2 cellular contexts compared by ENCODE assay signal in genomic region chr1:206575165-206575893, GRCh38.
TF ChIP-seq lines count a peak whose summit lies in the region.

No MANE protein-coding gene starts in this region.

TF ChIP-seq in liver, 16 proteins besides CTCF, POLR2A, EP300 and RAD21 (continued from another document):
- TF ChIP-seq, protein P1, sequence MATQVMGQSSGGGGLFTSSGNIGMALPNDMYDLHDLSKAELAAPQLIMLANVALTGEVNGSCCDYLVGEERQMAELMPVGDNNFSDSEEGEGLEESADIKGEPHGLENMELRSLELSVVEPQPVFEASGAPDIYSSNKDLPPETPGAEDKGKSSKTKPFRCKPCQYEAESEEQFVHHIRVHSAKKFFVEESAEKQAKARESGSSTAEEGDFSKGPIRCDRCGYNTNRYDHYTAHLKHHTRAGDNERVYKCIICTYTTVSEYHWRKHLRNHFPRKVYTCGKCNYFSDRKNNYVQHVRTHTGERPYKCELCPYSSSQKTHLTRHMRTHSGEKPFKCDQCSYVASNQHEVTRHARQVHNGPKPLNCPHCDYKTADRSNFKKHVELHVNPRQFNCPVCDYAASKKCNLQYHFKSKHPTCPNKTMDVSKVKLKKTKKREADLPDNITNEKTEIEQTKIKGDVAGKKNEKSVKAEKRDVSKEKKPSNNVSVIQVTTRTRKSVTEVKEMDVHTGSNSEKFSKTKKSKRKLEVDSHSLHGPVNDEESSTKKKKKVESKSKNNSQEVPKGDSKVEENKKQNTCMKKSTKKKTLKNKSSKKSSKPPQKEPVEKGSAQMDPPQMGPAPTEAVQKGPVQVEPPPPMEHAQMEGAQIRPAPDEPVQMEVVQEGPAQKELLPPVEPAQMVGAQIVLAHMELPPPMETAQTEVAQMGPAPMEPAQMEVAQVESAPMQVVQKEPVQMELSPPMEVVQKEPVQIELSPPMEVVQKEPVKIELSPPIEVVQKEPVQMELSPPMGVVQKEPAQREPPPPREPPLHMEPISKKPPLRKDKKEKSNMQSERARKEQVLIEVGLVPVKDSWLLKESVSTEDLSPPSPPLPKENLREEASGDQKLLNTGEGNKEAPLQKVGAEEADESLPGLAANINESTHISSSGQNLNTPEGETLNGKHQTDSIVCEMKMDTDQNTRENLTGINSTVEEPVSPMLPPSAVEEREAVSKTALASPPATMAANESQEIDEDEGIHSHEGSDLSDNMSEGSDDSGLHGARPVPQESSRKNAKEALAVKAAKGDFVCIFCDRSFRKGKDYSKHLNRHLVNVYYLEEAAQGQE (IDR thresholded peaks at IDR 0.05): no peak

TF ChIP-seq in HepG2, 621 proteins besides CTCF, POLR2A, EP300 and RAD21 (continued from another document):
- TF ChIP-seq ZUFSP (CRISPR knock-in tag; IDR thresholded peaks at IDR 0.05; ENCODE audit: borderline replicate concordance) (no peak), MXI1 (IDR thresholded peaks at IDR 0.05; ENCODE audit: borderline replicate concordance, low read depth, low read length) (no peak), ZNF678 (CRISPR knock-in tag; IDR thresholded peaks at IDR 0.05) (no peak), ZSCAN30 (CRISPR knock-in tag; IDR thresholded peaks at IDR 0.05) (no peak), SNRNP70 (IDR thresholded peaks at IDR 0.05; ENCODE audit: low read depth, low read length) (no peak), ZBTB21 (CRISPR knock-in tag; IDR thresholded peaks at IDR 0.05) (no peak), HNRNPL (IDR thresholded peaks at IDR 0.05; ENCODE audit: low read depth, low read length) (no peak), ZNF567 (CRISPR knock-in tag; IDR thresholded peaks at IDR 0.05; ENCODE audit: borderline replicate concordance) (no peak), ZNF503 (CRISPR knock-in tag; IDR thresholded peaks at IDR 0.05) (no peak), ELF3 (CRISPR knock-in tag; IDR thresholded peaks at IDR 0.05) (no peak), MAF1 (CRISPR knock-in tag; IDR thresholded peaks at IDR 0.05; ENCODE audit: borderline replicate concordance) (no peak), RNF2 (conservative IDR thresholded peaks at IDR 0.05; ENCODE audit: low read depth) (no peak), CSRNP1 (CRISPR knock-in tag; IDR thresholded peaks at IDR 0.05) (no peak), TP53 (CRISPR knock-in tag; conservative IDR thresholded peaks at IDR 0.05) (no peak), GPN1 (CRISPR knock-in tag; IDR thresholded peaks at IDR 0.05; ENCODE audit: borderline replicate concordance) (no peak), TEAD3 (CRISPR knock-in tag; optimal IDR thresholded peaks at IDR 0.05; ENCODE audit: borderline replicate concordance) (no peak)
- TF ChIP-seq, protein P2, sequence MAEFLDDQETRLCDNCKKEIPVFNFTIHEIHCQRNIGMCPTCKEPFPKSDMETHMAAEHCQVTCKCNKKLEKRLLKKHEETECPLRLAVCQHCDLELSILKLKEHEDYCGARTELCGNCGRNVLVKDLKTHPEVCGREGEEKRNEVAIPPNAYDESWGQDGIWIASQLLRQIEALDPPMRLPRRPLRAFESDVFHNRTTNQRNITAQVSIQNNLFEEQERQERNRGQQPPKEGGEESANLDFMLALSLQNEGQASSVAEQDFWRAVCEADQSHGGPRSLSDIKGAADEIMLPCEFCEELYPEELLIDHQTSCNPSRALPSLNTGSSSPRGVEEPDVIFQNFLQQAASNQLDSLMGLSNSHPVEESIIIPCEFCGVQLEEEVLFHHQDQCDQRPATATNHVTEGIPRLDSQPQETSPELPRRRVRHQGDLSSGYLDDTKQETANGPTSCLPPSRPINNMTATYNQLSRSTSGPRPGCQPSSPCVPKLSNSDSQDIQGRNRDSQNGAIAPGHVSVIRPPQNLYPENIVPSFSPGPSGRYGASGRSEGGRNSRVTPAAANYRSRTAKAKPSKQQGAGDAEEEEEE (CRISPR knock-in tag; IDR thresholded peaks at IDR 0.05; ENCODE audit: borderline replicate concordance): no peak
